In the genomic region with DNA sequence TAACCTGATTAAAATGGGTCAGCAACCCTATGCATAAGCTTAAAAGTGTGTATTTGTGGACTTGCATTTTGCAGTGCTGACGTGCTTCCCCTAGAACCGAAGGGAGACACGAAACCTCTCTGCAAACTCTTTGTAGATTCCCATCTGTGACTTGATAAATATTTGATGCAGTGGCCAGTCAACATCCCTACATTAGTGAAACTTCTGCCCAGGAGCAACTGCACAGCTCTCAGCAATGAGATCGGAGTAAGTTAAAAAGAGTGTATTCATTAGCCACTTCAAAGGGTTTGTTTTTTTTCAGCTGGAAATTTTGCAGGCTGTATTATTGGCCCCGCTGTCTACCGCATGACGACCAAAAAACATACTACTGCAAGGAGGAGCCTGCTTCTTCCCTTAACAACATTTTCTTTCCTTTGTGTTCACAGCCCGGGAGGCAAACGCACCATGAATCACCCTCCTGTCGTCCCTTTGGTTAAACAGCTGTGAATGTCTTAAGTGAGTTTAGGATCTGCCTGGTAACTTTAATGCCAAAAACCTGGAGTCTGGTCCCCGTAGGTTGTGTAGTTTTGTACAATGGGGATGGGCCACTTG, we compare ENCODE assay signal across 13 cellular contexts. TPM values are rescaled to one million over a fixed set of nuclear protein-coding genes. Genes with fewer than 3 reads are reported as not detected.
DNase-seq lines count a peak whose midpoint lies in the region; ATAC-seq and TF ChIP-seq lines count a peak whose summit lies in the region.
"Had no signal": no experiment of that assay in that cellular context is flagged by ENCODE, and none has a peak within 500 bp of the region (broad histone marks: within the 10 kb centered on the region; RNA-seq: fewer than 3 reads in every experiment).

No MANE protein-coding gene starts in this region.

- H3K9me3 Mint-ChIP-seq in activated naive CD8-positive, alpha-beta T cell treated with anti-CD3 and anti-CD28 coated beads, Interleukin-2, amount 50 U/mL, for 24 hours: no peaks in the 10 kb centered on the region

- ATAC-seq in HG02884 (IDR thresholded peaks at IDR 0.05; ENCODE audit: unreplicated experiment) (no peak), HG02623 (IDR thresholded peaks at IDR 0.05; ENCODE audit: unreplicated experiment) (no peak)
- ATAC-seq in activated naive CD8-positive, alpha-beta T cell treated with anti-CD3 and anti-CD28 coated beads, Interleukin-2, amount 50 U/mL, for 24 hours: no peak
- ATAC-seq: right lobe of liver had no signal

- H3K4me3 ChIP-seq in fibroblast of the aortic adventitia (ENCODE audit: low read depth, low read length): no peak overlapping the region
- H3K4me3 ChIP-seq: right lobe of liver, thoracic aorta had no signal

- H3K36me3 Mint-ChIP-seq in activated naive CD8-positive, alpha-beta T cell treated with anti-CD3 and anti-CD28 coated beads, Interleukin-2, amount 50 U/mL, for 24 hours (ENCODE audit: low read depth): no peaks in the 10 kb centered on the region

- no peak overlapping the region for H3K4me3 Mint-ChIP-seq in activated naive CD8-positive, alpha-beta T cell treated with anti-CD3 and anti-CD28 coated beads, Interleukin-2, amount 50 U/mL, for 24 hours

- no peaks in the 10 kb centered on the region for H3K4me1 Mint-ChIP-seq in activated naive CD8-positive, alpha-beta T cell treated with anti-CD3 and anti-CD28 coated beads, Interleukin-2, amount 50 U/mL, for 24 hours

- DNase-seq in HT1080 (ENCODE audit: low read depth) (peak; percentile 81), amniotic epithelial cell (ENCODE audit: low read depth) (peak; percentile 14), fibroblast of the aortic adventitia (ENCODE audit: low read depth) (peak; percentile 22), retina (peak; percentile 59), T-helper 9 cell (no peak)
- DNase-seq in activated naive CD8-positive, alpha-beta T cell treated with anti-CD3 and anti-CD28 coated beads, Interleukin-2, amount 50 U/mL, for 24 hours: no peak
- DNase-seq: effector memory CD4-positive, alpha-beta T cell; midbrain; NCI-H510A; right lobe of liver had no signal

- H3K27me3 Mint-ChIP-seq in activated naive CD8-positive, alpha-beta T cell treated with anti-CD3 and anti-CD28 coated beads, Interleukin-2, amount 50 U/mL, for 24 hours: no peaks in the 10 kb centered on the region

- TF ChIP-seq CTCF in fibroblast of the aortic adventitia (IDR thresholded peaks at IDR 0.05; ENCODE audit: insufficient read depth, low read length): no peak

- H3K27ac Mint-ChIP-seq in activated naive CD8-positive, alpha-beta T cell treated with anti-CD3 and anti-CD28 coated beads, Interleukin-2, amount 50 U/mL, for 24 hours: no peak overlapping the region

RNA-seq across cellular contexts. Expression of gene TCERG1, which starts 38.0 kb away (rescaled TPM):
- 46.6 and 48.9 TPM in 2 replicates for total RNA-seq in HT1080 (2014; rRNA removed; shearing (Covaris generic))
- 48.2 and 55.5 TPM in 2 replicates for polyA plus RNA-seq in HT1080 (2015; cell fraction: cytosol; rRNA removed)
- polyA plus RNA-seq in HT1080 (2015; cell fraction: nucleus; rRNA removed): 306 and 309 TPM in 2 replicates
- 58.7 and 66.4 TPM in 2 replicates for total RNA-seq in fibroblast of the aortic adventitia (ENCODE audit: low replicate concordance)

Comparison
In these comparisons a context has a peak if more than half of its experiments do, and no peak if none do; other contexts are left out.
1. DNase-seq: peak in HT1080 (single experiment), amniotic epithelial cell (single experiment), fibroblast of the aortic adventitia (single experiment) and retina (single experiment); none in T-helper 9 cell (single experiment) and activated naive CD8-positive, alpha-beta T cell treated with anti-CD3 and anti-CD28 coated beads, Interleukin-2, amount 50 U/mL, for 24 hours (single experiment).